Comparison of ENCODE assay signal across 15 cellular contexts in genomic region chr22:38967451-38968450, GRCh38. TPM values are rescaled to one million over a fixed set of nuclear protein-coding genes. Genes with fewer than 3 reads are reported as not detected.
DNase-seq lines count a peak whose midpoint lies in the region; ATAC-seq and TF ChIP-seq lines count a peak whose summit lies in the region.
"Had no signal": no experiment of that assay in that cellular context is flagged by ENCODE, and none has a peak within 500 bp of the region (broad histone marks: within the 10 kb centered on the region; RNA-seq: fewer than 3 reads in every experiment).

No MANE protein-coding gene starts in this region.

- CTCF ChIA-PET in activated CD4-positive, alpha-beta T cell treated with anti-CD3 and anti-CD28 coated beads, Interleukin-2, amount 10 ng/mL, durations not matched to agents 7 days and 5 days (lab: Charles Lee) = no interaction called here

- H3K27ac Mint-ChIP-seq in natural killer cell = peak overlapping the region in 1 of 2 donors; percentile 48
- no peak overlapping the region for H3K27ac Mint-ChIP-seq in activated CD4-positive, alpha-beta T cell treated with anti-CD3 and anti-CD28 coated beads, Interleukin-2, amount 10 ng/mL, durations not matched to agents 7 days and 5 days
- H3K27ac Mint-ChIP-seq: progenitor cell of endocrine pancreas had no signal

- H3F3A ChIP-seq in smooth muscle cell (ENCODE audit: low read depth) = no peaks in the 10 kb centered on the region

- peaks cover 0 to 6% of the 10 kb centered on the region in 2 donors for H3K4me1 Mint-ChIP-seq in natural killer cell
- peaks cover 8% of the 10 kb centered on the region for H3K4me1 Mint-ChIP-seq in activated CD4-positive, alpha-beta T cell treated with anti-CD3 and anti-CD28 coated beads, Interleukin-2, amount 10 ng/mL, durations not matched to agents 7 days and 5 days

- no peaks in the 10 kb centered on the region for H3K9me3 ChIP-seq in smooth muscle cell (replicated peaks; ENCODE audit: low read depth)
- H3K9me3 ChIP-seq: esophagus squamous epithelium had no signal

- H3K36me3 ChIP-seq in smooth muscle cell (ENCODE audit: low read depth) = no peaks in the 10 kb centered on the region
- H3K36me3 ChIP-seq: esophagus squamous epithelium, WERI-Rb-1 had no signal

- TF ChIP-seq CTCF in coronary artery (IDR thresholded peaks at IDR 0.05) = no peak
- TF ChIP-seq CTCF in natural killer cell (IDR thresholded peaks at IDR 0.05) = no peak
- no peak for TF ChIP-seq CTCF in smooth muscle cell (IDR thresholded peaks at IDR 0.05; ENCODE audit: borderline replicate concordance, insufficient read depth, poor library complexity, severe bottlenecking)

- H3K27ac ChIP-seq in coronary artery = no peak overlapping the region
- H3K27ac ChIP-seq in smooth muscle cell (ENCODE audit: low read depth) = no peak overlapping the region
- H3K27ac ChIP-seq: esophagus squamous epithelium, WERI-Rb-1 had no signal

- no peak overlapping the region for H3K4me2 ChIP-seq in smooth muscle cell

- no peak overlapping the region for H3K9ac ChIP-seq in smooth muscle cell (ENCODE audit: low read depth)

- H4K20me1 ChIP-seq in smooth muscle cell (ENCODE audit: low read depth) = no peaks in the 10 kb centered on the region

- H3K27me3 ChIP-seq in smooth muscle cell (ENCODE audit: low read depth) = no peaks in the 10 kb centered on the region

- 85% methylated on average over 15 of the region's 15 CpGs for WGBS in smooth muscle cell (ENCODE audit: low lambda C conversion rate)

- no peak overlapping the region for H3K4me3 Mint-ChIP-seq in natural killer cell
- H3K4me3 Mint-ChIP-seq in activated CD4-positive, alpha-beta T cell treated with anti-CD3 and anti-CD28 coated beads, Interleukin-2, amount 10 ng/mL, durations not matched to agents 7 days and 5 days = no peak overlapping the region

- H3K9me3 Mint-ChIP-seq in natural killer cell = no peaks in the 10 kb centered on the region
- no peaks in the 10 kb centered on the region for H3K9me3 Mint-ChIP-seq in activated CD4-positive, alpha-beta T cell treated with anti-CD3 and anti-CD28 coated beads, Interleukin-2, amount 10 ng/mL, durations not matched to agents 7 days and 5 days

- no peak overlapping the region for H2AFZ ChIP-seq in smooth muscle cell (ENCODE audit: low read depth)

- peak; percentile 95 for DNase-seq in CD1c-positive myeloid dendritic cell (ENCODE audit: extremely low spot score)
- DNase-seq in NOMO-1 (lab: John Stamatoyannopoulos, UW; ENCODE audit: unreplicated experiment in 2 of 2) = peak; percentile 83 to 87
- peak; percentile 74 for DNase-seq in coronary artery (ENCODE audit: low spot score)
- DNase-seq in natural killer cell = no peak
- DNase-seq in activated CD4-positive, alpha-beta T cell treated with anti-CD3 and anti-CD28 coated beads, Interleukin-2, amount 10 ng/mL, durations not matched to agents 7 days and 5 days = no peak
- DNase-seq in AG20443 (ENCODE audit: low spot score) = no peak
- DNase-seq in NCI-H2081 treated with DMSO at 0.1 percent for 48 hours (lab: John Stamatoyannopoulos, UW) = no peak
- DNase-seq in smooth muscle cell (lab: John Stamatoyannopoulos, UW; ENCODE audit: unreplicated experiment) = no peak
- DNase-seq: esophagus squamous epithelium, NCI-H1105, NCI-H524 treated with DMSO at 0.1 percent for 48 hours, SHP77 treated with DMSO at 0.1 percent for 48 hours, WERI-Rb-1 had no signal

- no peaks in the 10 kb centered on the region for H3K79me2 ChIP-seq in smooth muscle cell (ENCODE audit: low read depth)

- no peaks in the 10 kb centered on the region for H3K4me1 ChIP-seq in smooth muscle cell (ENCODE audit: low read depth)

- intact Hi-C loops in natural killer cell (cut with micrococcal nuclease) = no loop called here

- no peaks in the 10 kb centered on the region for H3K36me3 Mint-ChIP-seq in natural killer cell
- H3K36me3 Mint-ChIP-seq in activated CD4-positive, alpha-beta T cell treated with anti-CD3 and anti-CD28 coated beads, Interleukin-2, amount 10 ng/mL, durations not matched to agents 7 days and 5 days (ENCODE audit: low read depth) = no peaks in the 10 kb centered on the region

- ATAC-seq in natural killer cell = peak in 2 of 3 donors; percentile 38 to 89

- H3K27me3 Mint-ChIP-seq in natural killer cell (ENCODE audit: low read depth in 2 of 2) = peaks cover 0 to 10% of the 10 kb centered on the region in 2 donors
- peaks cover 14% of the 10 kb centered on the region for H3K27me3 Mint-ChIP-seq in activated CD4-positive, alpha-beta T cell treated with anti-CD3 and anti-CD28 coated beads, Interleukin-2, amount 10 ng/mL, durations not matched to agents 7 days and 5 days

- POLR2A ChIA-PET in activated CD4-positive, alpha-beta T cell treated with anti-CD3 and anti-CD28 coated beads, Interleukin-2, amount 10 ng/mL, durations not matched to agents 7 days and 5 days (lab: Charles Lee) = no interaction called here

- no peak overlapping the region for H3K4me3 ChIP-seq in coronary artery
- H3K4me3 ChIP-seq in smooth muscle cell = no peak overlapping the region
- H3K4me3 ChIP-seq: esophagus squamous epithelium had no signal

RNA-seq across cellular contexts. Expression of gene APOBEC3A, which starts 10.3 kb away (rescaled TPM):
- total RNA-seq in natural killer cell (10 to 100 TPM in 1 of 3 donors, 1 to 10 TPM in 1, under 1 TPM in 1; 0.66 to 48.1 (median 4.3) TPM), smooth muscle cell (0.18 and 0.94 TPM in 2 replicates)
- total RNA-seq in activated CD4-positive, alpha-beta T cell treated with anti-CD3 and anti-CD28 coated beads, Interleukin-2, amount 10 ng/mL, durations not matched to agents 7 days and 5 days = not detected
- not detected in 2 replicates for polyA plus RNA-seq in smooth muscle cell
- total RNA-seq: progenitor cell of endocrine pancreas had no signal
- polyA plus RNA-seq: BJ had no signal

RNA-seq across cellular contexts. Expression of gene APOBEC3B, which starts 14.4 kb away (rescaled TPM):
- total RNA-seq in natural killer cell (1 to 10 TPM; 1.7 to 2.3 (median 2.2) TPM), smooth muscle cell (0.22 and 0.58 TPM in 2 replicates)
- 1 to 10 TPM; 8.7 to 8.8 TPM for total RNA-seq in activated CD4-positive, alpha-beta T cell treated with anti-CD3 and anti-CD28 coated beads, Interleukin-2, amount 10 ng/mL, durations not matched to agents 7 days and 5 days
- polyA plus RNA-seq in smooth muscle cell = 4.9 and 5.6 TPM in 2 replicates

RNA-seq across cellular contexts. Expression of gene APOBEC3C, which starts 46.3 kb away (rescaled TPM):
- total RNA-seq in natural killer cell (100 to 1,000 TPM; 144 to 168 (median 155) TPM), smooth muscle cell (3.9 and 5.3 TPM in 2 replicates)
- total RNA-seq in activated CD4-positive, alpha-beta T cell treated with anti-CD3 and anti-CD28 coated beads, Interleukin-2, amount 10 ng/mL, durations not matched to agents 7 days and 5 days = 100 to 1,000 TPM; 111 to 144 TPM
- 38.0 and 62.7 TPM in 2 replicates for polyA plus RNA-seq in smooth muscle cell

RNA-seq across cellular contexts. Expression of gene APOBEC3D, which starts 53.2 kb away (rescaled TPM):
- total RNA-seq in natural killer cell (10 to 100 TPM; 33.0 to 46.8 (median 37.9) TPM), smooth muscle cell (0.18 and 2.3 TPM in 2 replicates)
- 10 to 100 TPM; 34.7 to 39.7 TPM for total RNA-seq in activated CD4-positive, alpha-beta T cell treated with anti-CD3 and anti-CD28 coated beads, Interleukin-2, amount 10 ng/mL, durations not matched to agents 7 days and 5 days
- polyA plus RNA-seq in smooth muscle cell = 0.51 and 1.9 TPM in 2 replicates

Comparison
In these comparisons a context has a peak if more than half of its experiments do, and no peak if none do; other contexts are left out.
1. DNase-seq: peak in CD1c-positive myeloid dendritic cell (single experiment), NOMO-1 (2 of 2) and coronary artery (single experiment); none in natural killer cell (single experiment), activated CD4-positive, alpha-beta T cell treated with anti-CD3 and anti-CD28 coated beads, Interleukin-2, amount 10 ng/mL, durations not matched to agents 7 days and 5 days (single experiment), AG20443 (single experiment), NCI-H2081 treated with DMSO at 0.1 percent for 48 hours (single experiment) and smooth muscle cell (single experiment).
2. RNA of gene APOBEC3C, which starts 46.3 kb away (total RNA-seq): 144 to 168 TPM in natural killer cell and 111 to 144 TPM in activated CD4-positive, alpha-beta T cell treated with anti-CD3 and anti-CD28 coated beads, Interleukin-2, amount 10 ng/mL, durations not matched to agents 7 days and 5 days; 3.9 to 5.3 TPM in smooth muscle cell; every median in the first group is over 10 times any median in the second.